ENCODE assay signal across 17 cellular contexts in the genomic region with DNA sequence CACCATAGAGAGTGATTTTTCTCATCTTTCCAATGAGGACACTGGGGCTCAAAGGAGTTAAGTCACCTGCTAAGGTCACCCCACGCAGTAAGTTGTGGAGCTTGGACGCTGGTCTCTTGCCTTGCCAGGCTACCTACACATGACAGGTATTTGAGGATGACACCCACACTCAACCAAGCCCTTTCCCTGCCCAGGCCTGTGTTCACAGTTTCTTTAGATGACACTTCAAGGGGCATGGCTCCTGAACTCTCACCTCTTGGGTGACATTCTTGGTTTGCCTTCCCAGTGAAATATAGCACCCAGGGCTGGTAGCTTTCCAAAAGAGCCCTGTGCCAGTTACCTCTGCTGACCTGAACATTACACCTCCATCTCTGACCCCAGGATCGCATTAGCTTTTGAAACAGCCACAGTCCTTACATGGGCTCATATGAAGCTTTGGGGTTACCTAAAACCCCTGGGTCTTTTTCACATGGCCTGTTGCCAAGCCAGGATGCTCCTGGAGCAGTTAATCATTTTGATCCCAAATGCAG.
DNase-seq lines count a peak whose midpoint lies in the region; ATAC-seq and TF ChIP-seq lines count a peak whose summit lies in the region.
"Had no signal": no experiment of that assay in that cellular context is flagged by ENCODE, and none has a peak within 500 bp of the region (broad histone marks: within the 10 kb centered on the region; RNA-seq: fewer than 3 reads in every experiment).

No MANE protein-coding gene starts in this region.

- H3K36me3 Mint-ChIP-seq in activated T-helper 17 cell treated with anti-CD3 and anti-CD28 coated beads, Interleukin-2, amount 50 U/mL, for 72 hours (ENCODE audit: low read depth), result no peaks in the 10 kb centered on the region
- H3K36me3 Mint-ChIP-seq: CD8-positive, alpha-beta T cell had no signal

- peaks cover 6% of the 10 kb centered on the region for H3K4me1 Mint-ChIP-seq in activated T-helper 17 cell treated with anti-CD3 and anti-CD28 coated beads, Interleukin-2, amount 50 U/mL, for 72 hours

- H3K9me3 Mint-ChIP-seq in activated T-helper 17 cell treated with anti-CD3 and anti-CD28 coated beads, Interleukin-2, amount 50 U/mL, for 72 hours, result no peaks in the 10 kb centered on the region
- H3K9me3 Mint-ChIP-seq: CD8-positive, alpha-beta T cell; H9 had no signal

- H3K4me3 ChIP-seq in right atrium auricular region, result no peak overlapping the region
- H3K4me3 ChIP-seq: BLaER1, GM12878 had no signal

- H3K36me3 ChIP-seq in right atrium auricular region, result no peaks in the 10 kb centered on the region
- H3K36me3 ChIP-seq: BLaER1 had no signal

- no peak for TF ChIP-seq CTCF in right atrium auricular region (IDR thresholded peaks at IDR 0.05)
- no peak for TF ChIP-seq CTCF in GM13976 (IDR thresholded peaks at IDR 0.05; ENCODE audit: borderline replicate concordance, control extremely low read depth, extremely low read depth, insufficient read depth, missing control alignments)

- no peak overlapping the region for H3K27ac ChIP-seq in right atrium auricular region
- H3K27ac ChIP-seq: BLaER1 had no signal

- ATAC-seq in Right ventricle myocardium inferior, result no peak
- ATAC-seq in activated T-helper 17 cell treated with anti-CD3 and anti-CD28 coated beads, Interleukin-2, amount 50 U/mL, for 72 hours (replicated peaks), result no peak
- ATAC-seq: CD8-positive, alpha-beta T cell; GM12878 had no signal

- intact Hi-C loops in Right ventricle myocardium inferior (cut with DNase I), result no loop called here

- DNase-seq in NCI-H2196 (lab: John Stamatoyannopoulos, UW; ENCODE audit: unreplicated experiment) (peak; percentile 11), NCI-H2196 treated with DMSO at 0.1 percent for 48 hours (lab: John Stamatoyannopoulos, UW; ENCODE audit: unreplicated experiment) (no peak), right atrium auricular region (ENCODE audit: low spot score) (peak; percentile 53), Right ventricle myocardium inferior (ENCODE audit: missing footprints) (no peak), GM13976 (ENCODE audit: low spot score) (no peak), NCI-H2171 treated with DMSO at 0.1 percent for 48 hours (lab: John Stamatoyannopoulos, UW) (no peak)
- peak; percentile 2 for DNase-seq in stimulated activated CD8-positive, alpha-beta memory T cell treated with anti-CD3 and anti-CD28 coated beads, Interleukin-4, amount 100 ng/mL, for 48 hours
- DNase-seq: 8988T; Calu3; CD8-positive, alpha-beta T cell; DND-41; EL; H9; IMR-90 had no signal

- in situ Hi-C loops in GM13976 (cut with MboI; ENCODE audit: low sequenced_read_pairs, unreplicated experiment), result no loop called here

- H3K4me3 Mint-ChIP-seq in activated T-helper 17 cell treated with anti-CD3 and anti-CD28 coated beads, Interleukin-2, amount 50 U/mL, for 72 hours, result no peak overlapping the region
- H3K4me3 Mint-ChIP-seq: CD8-positive, alpha-beta T cell; H9 had no signal

- H3K4me1 ChIP-seq in right atrium auricular region, result peaks cover 0 to 8% of the 10 kb centered on the region in 2 donors

- H3K27ac Mint-ChIP-seq in activated T-helper 17 cell treated with anti-CD3 and anti-CD28 coated beads, Interleukin-2, amount 50 U/mL, for 72 hours, result peak overlapping the region; percentile 11
- H3K27ac Mint-ChIP-seq: CD8-positive, alpha-beta T cell; H9 had no signal

- no peaks in the 10 kb centered on the region for H3K27me3 ChIP-seq in right atrium auricular region

- no peaks in the 10 kb centered on the region for H3K9me3 ChIP-seq in right atrium auricular region
- H3K9me3 ChIP-seq: BLaER1 had no signal

- H3K27me3 Mint-ChIP-seq in activated T-helper 17 cell treated with anti-CD3 and anti-CD28 coated beads, Interleukin-2, amount 50 U/mL, for 72 hours, result peaks cover 12% of the 10 kb centered on the region

Comparison
In these comparisons a context has a peak if more than half of its experiments do, and no peak if none do; other contexts are left out.
1. DNase-seq: peak in NCI-H2196 (single experiment), right atrium auricular region (single experiment) and stimulated activated CD8-positive, alpha-beta memory T cell treated with anti-CD3 and anti-CD28 coated beads, Interleukin-4, amount 100 ng/mL, for 48 hours (single experiment); none in NCI-H2196 treated with DMSO at 0.1 percent for 48 hours (single experiment), Right ventricle myocardium inferior (single experiment), GM13976 (single experiment) and NCI-H2171 treated with DMSO at 0.1 percent for 48 hours (single experiment).